29 cellular contexts compared by ENCODE assay signal in the genomic region with DNA sequence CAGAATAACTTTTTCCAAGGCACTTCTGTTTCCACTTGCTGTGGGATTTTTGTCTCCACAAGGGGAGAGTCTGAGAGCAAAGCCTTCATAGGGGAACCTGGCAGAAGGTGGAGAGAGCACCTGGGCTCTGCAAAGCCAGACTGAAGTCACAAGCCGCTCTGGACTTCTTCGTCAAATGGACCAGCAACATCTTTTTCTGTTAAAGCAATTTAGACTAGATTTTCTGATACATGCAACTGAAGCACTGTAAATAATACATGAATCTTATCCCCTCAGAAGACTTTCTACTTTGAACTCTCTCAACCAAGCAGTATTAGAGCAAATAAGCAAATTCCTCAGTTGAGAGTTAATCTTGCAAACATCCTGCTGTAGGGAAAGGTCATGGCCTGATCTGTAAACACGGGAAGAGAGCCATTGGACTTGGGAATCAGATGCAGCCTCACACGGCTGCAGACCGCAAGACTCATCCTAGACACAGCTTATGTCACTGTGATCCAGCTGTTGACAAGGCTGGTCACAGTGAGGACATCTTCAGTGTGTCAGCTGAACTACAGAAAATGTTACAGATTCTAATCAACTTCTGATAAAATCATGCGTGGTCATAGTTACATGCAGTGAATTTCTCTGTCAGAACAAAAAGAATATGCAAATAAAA. TPM values are rescaled to one million over a fixed set of nuclear protein-coding genes. Genes with fewer than 3 reads are reported as not detected.
A peak's percentile ranks its signal among the peaks of the same experiment; 100 is the strongest.
DNase-seq lines count a peak whose midpoint lies in the region; ATAC-seq, FAIRE-seq and TF ChIP-seq lines count a peak whose summit lies in the region.
"Had no signal": no experiment of that assay in that cellular context is flagged by ENCODE, and none has a peak within 500 bp of the region (broad histone marks: within the 10 kb centered on the region; RNA-seq: fewer than 3 reads in every experiment).

No MANE protein-coding gene starts in this region.

- H3K4me3 ChIP-seq in WERI-Rb-1 (ENCODE audit: low read depth, low read length), result no peak overlapping the region
- H3K4me3 ChIP-seq: dorsolateral prefrontal cortex, gastroesophageal sphincter, smooth muscle cell, transverse colon had no signal

- peaks cover 30% of the 10 kb centered on the region for H3K9me3 Mint-ChIP-seq in WTC11
- peaks cover 9% of the 10 kb centered on the region for H3K9me3 Mint-ChIP-seq in progenitor cell of endocrine pancreas (ENCODE audit: low read depth)
- peaks cover 20% of the 10 kb centered on the region for H3K9me3 Mint-ChIP-seq in activated CD4-positive, alpha-beta memory T cell treated with anti-CD3 and anti-CD28 coated beads for 36 hours

- FAIRE-seq in islet of Langerhans (lab: Jason Lieb, UNC), result peak; percentile 41
- FAIRE-seq: G401.6 had no signal

- POLR2A ChIA-PET in WTC11 (lab: Charles Lee), result no interaction called here
- POLR2A ChIA-PET in activated CD4-positive, alpha-beta memory T cell treated with anti-CD3 and anti-CD28 coated beads for 36 hours (lab: Charles Lee), result no interaction called here

- H3K27me3 ChIP-seq in WERI-Rb-1 (ENCODE audit: insufficient read depth, low read depth, severe bottlenecking), result no peaks in the 10 kb centered on the region
- H3K27me3 ChIP-seq: dorsolateral prefrontal cortex, gastroesophageal sphincter, transverse colon had no signal

- CTCF ChIA-PET in WTC11 (lab: Charles Lee), result interaction anchor here (0.8 kb wide), 1 partner anchor 14 kb away, joined by 3 read pairs; no protein-coding TSS in a partner anchor
- CTCF ChIA-PET in activated CD4-positive, alpha-beta memory T cell treated with anti-CD3 and anti-CD28 coated beads for 36 hours (lab: Charles Lee), result interaction anchor here (2.1 kb wide), 1 partner anchor 14 kb away, joined by 9 read pairs; no protein-coding TSS in a partner anchor

- H3K9me3 ChIP-seq in WERI-Rb-1 (ENCODE audit: severe bottlenecking), result peaks cover 10% of the 10 kb centered on the region
- H3K9me3 ChIP-seq: gastroesophageal sphincter had no signal

- H3K27ac ChIP-seq in WERI-Rb-1, result no peak overlapping the region
- H3K27ac ChIP-seq: gastroesophageal sphincter had no signal

- DNase-seq in HT-29 (ENCODE audit: low spot score), result peak; percentile 16
- DNase-seq in WTC11 (ENCODE audit: low spot score), result no peak
- no peak for DNase-seq in progenitor cell of endocrine pancreas (ENCODE audit: low spot score, unreplicated experiment)
- no peak for DNase-seq in activated CD4-positive, alpha-beta memory T cell treated with anti-CD3 and anti-CD28 coated beads for 36 hours
- DNase-seq in WERI-Rb-1, result no peak
- DNase-seq in left cardiac atrium, result no peak
- DNase-seq in A172 (ENCODE audit: low spot score), result no peak
- DNase-seq: activated CD4-positive, alpha-beta T cell treated with anti-CD3 and anti-CD28 coated beads, Interleukin-2, amount 50 U/mL, for 4 hours; activated T-cell treated with anti-CD3 and anti-CD28 coated beads for 4 hours; amniotic stem cell; dorsolateral prefrontal cortex; KBM-7; left colon; NCI-H1694; NCI-H2171 treated with DMSO at 0.1 percent for 48 hours; NCI-H774; OCI-M1; SHP77 treated with DMSO at 0.1 percent for 48 hours; stimulated activated CD4-positive, alpha-beta T cell treated with anti-CD3 and anti-CD28 coated beads, Interleukin-2, amount 100 ng/mL, for 48 hours; stimulated activated naive CD8-positive, alpha-beta T cell treated with anti-CD3 and anti-CD28 coated beads, Interleukin-15, Interleukin-2, amounts not matched to agents 100 U/mL and 50 U/mL, for 24 hours; T-helper 1 cell; transverse colon had no signal

- H3K27ac Mint-ChIP-seq in WTC11 (no peak overlapping the region), progenitor cell of endocrine pancreas (peak overlapping the region; percentile 90)
- H3K27ac Mint-ChIP-seq in activated CD4-positive, alpha-beta memory T cell treated with anti-CD3 and anti-CD28 coated beads for 36 hours, result no peak overlapping the region

- peaks cover 8% of the 10 kb centered on the region for H3K36me3 ChIP-seq in WERI-Rb-1
- H3K36me3 ChIP-seq: transverse colon had no signal

- TF ChIP-seq CTCF in WTC11 (IDR thresholded peaks at IDR 0.05) (no peak), progenitor cell of endocrine pancreas (IDR thresholded peaks at IDR 0.05; ENCODE audit: unreplicated experiment) (no peak), WERI-Rb-1 (IDR thresholded peaks at IDR 0.05; ENCODE audit: low read depth, low read length) (no peak)

- H3K4me1 Mint-ChIP-seq in WTC11 (peaks cover 14% of the 10 kb centered on the region), progenitor cell of endocrine pancreas (ENCODE audit: low read depth) (peaks cover 39% of the 10 kb centered on the region)
- peaks cover 9% of the 10 kb centered on the region for H3K4me1 Mint-ChIP-seq in activated CD4-positive, alpha-beta memory T cell treated with anti-CD3 and anti-CD28 coated beads for 36 hours (ENCODE audit: low read depth)

- intact Hi-C loops in activated CD4-positive, alpha-beta memory T cell treated with anti-CD3 and anti-CD28 coated beads for 36 hours (cut with micrococcal nuclease), result no loop called here
- intact Hi-C loops in left cardiac atrium (cut with DNase I), result no loop called here

- H3K4me3 Mint-ChIP-seq in WTC11 (no peak overlapping the region), progenitor cell of endocrine pancreas (ENCODE audit: low read depth) (peak overlapping the region; percentile 54)
- H3K4me3 Mint-ChIP-seq in activated CD4-positive, alpha-beta memory T cell treated with anti-CD3 and anti-CD28 coated beads for 36 hours, result no peak overlapping the region
- H3K4me3 Mint-ChIP-seq: neural crest cell had no signal

- ATAC-seq in WTC11, result no peak
- ATAC-seq in left cardiac atrium, result no peak
- ATAC-seq: gastroesophageal sphincter; left colon; stimulated activated naive CD8-positive, alpha-beta T cell treated with anti-CD3 and anti-CD28 coated beads, Interleukin-15, Interleukin-2, amounts not matched to agents 100 U/mL and 50 U/mL, for 24 hours had no signal

- H3K36me3 Mint-ChIP-seq in WTC11, result peaks cover 50% of the 10 kb centered on the region
- H3K36me3 Mint-ChIP-seq in progenitor cell of endocrine pancreas (ENCODE audit: insufficient read depth), result peaks cover 15% of the 10 kb centered on the region
- peaks cover 23% of the 10 kb centered on the region for H3K36me3 Mint-ChIP-seq in activated CD4-positive, alpha-beta memory T cell treated with anti-CD3 and anti-CD28 coated beads for 36 hours

- peaks cover 22% of the 10 kb centered on the region for H3K27me3 Mint-ChIP-seq in WTC11 (ENCODE audit: low read depth)
- no peaks in the 10 kb centered on the region for H3K27me3 Mint-ChIP-seq in progenitor cell of endocrine pancreas
- no peaks in the 10 kb centered on the region for H3K27me3 Mint-ChIP-seq in activated CD4-positive, alpha-beta memory T cell treated with anti-CD3 and anti-CD28 coated beads for 36 hours

TF ChIP-seq in WTC11, 78 proteins besides CTCF, POLR2A, EP300 and RAD21:
- TF ChIP-seq GABPB1 (CRISPR knock-in tag; IDR thresholded peaks at IDR 0.05) (peak; percentile 89), FOXP1 (CRISPR knock-in tag; IDR thresholded peaks at IDR 0.05; ENCODE audit: borderline replicate concordance) (no peak), NFYB (CRISPR knock-in tag; conservative IDR thresholded peaks at IDR 0.05; ENCODE audit: low read depth) (no peak), NR3C1 (CRISPR knock-in tag; conservative IDR thresholded peaks at IDR 0.05; ENCODE audit: low read depth) (no peak), ZBTB21 (CRISPR knock-in tag; IDR thresholded peaks at IDR 0.05; ENCODE audit: borderline replicate concordance) (no peak)
- TF ChIP-seq, protein P1, sequence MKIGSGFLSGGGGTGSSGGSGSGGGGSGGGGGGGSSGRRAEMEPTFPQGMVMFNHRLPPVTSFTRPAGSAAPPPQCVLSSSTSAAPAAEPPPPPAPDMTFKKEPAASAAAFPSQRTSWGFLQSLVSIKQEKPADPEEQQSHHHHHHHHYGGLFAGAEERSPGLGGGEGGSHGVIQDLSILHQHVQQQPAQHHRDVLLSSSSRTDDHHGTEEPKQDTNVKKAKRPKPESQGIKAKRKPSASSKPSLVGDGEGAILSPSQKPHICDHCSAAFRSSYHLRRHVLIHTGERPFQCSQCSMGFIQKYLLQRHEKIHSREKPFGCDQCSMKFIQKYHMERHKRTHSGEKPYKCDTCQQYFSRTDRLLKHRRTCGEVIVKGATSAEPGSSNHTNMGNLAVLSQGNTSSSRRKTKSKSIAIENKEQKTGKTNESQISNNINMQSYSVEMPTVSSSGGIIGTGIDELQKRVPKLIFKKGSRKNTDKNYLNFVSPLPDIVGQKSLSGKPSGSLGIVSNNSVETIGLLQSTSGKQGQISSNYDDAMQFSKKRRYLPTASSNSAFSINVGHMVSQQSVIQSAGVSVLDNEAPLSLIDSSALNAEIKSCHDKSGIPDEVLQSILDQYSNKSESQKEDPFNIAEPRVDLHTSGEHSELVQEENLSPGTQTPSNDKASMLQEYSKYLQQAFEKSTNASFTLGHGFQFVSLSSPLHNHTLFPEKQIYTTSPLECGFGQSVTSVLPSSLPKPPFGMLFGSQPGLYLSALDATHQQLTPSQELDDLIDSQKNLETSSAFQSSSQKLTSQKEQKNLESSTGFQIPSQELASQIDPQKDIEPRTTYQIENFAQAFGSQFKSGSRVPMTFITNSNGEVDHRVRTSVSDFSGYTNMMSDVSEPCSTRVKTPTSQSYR (CRISPR knock-in tag; IDR thresholded peaks at IDR 0.05), result no peak

RNA-seq across cellular contexts. Expression of gene SH3YL1, which starts 3.2 kb away (rescaled TPM):
- 33.6 and 36.9 TPM in 2 replicates for total RNA-seq in HT-29 (2014; rRNA removed; shearing (Covaris generic))
- total RNA-seq in WTC11 (2021), result 26.4 to 34.4 TPM (median 31.3 TPM) in 3 replicates
- 120 and 129 TPM in 2 replicates for total RNA-seq in progenitor cell of endocrine pancreas
- total RNA-seq in activated CD4-positive, alpha-beta memory T cell treated with anti-CD3 and anti-CD28 coated beads for 36 hours, result 10 to 100 TPM; 21.6 to 23.5 TPM
- total RNA-seq in left cardiac atrium, result 10 to 100 TPM; 13.8 to 14.0 TPM
- 21.4 and 22.5 TPM in 2 replicates for total RNA-seq in A172 (2014; rRNA removed; shearing (Covaris generic))

RNA-seq across cellular contexts. Expression of gene ACP1, which starts 4.1 kb away (rescaled TPM):
- total RNA-seq in HT-29 (2014; rRNA removed; shearing (Covaris generic)), result 114 and 136 TPM in 2 replicates
- total RNA-seq in WTC11 (2021), result 145 to 150 TPM (median 146 TPM) in 3 replicates
- total RNA-seq in progenitor cell of endocrine pancreas, result 111 and 118 TPM in 2 replicates
- 100 to 1,000 TPM; 121 to 127 TPM for total RNA-seq in activated CD4-positive, alpha-beta memory T cell treated with anti-CD3 and anti-CD28 coated beads for 36 hours
- 10 to 100 TPM; 53.3 to 61.7 TPM for total RNA-seq in left cardiac atrium
- total RNA-seq in A172 (2014; rRNA removed; shearing (Covaris generic)), result 186 and 248 TPM in 2 replicates

RNA-seq across cellular contexts. Expression of gene ALKAL2, which starts 27.3 kb away (rescaled TPM):
- not detected in 2 replicates for total RNA-seq in HT-29 (2014; rRNA removed; shearing (Covaris generic))
- total RNA-seq in WTC11 (2021), result 3.5 to 5.2 TPM (median 4.3 TPM) in 3 replicates
- 0.22 and 0.42 TPM in 2 replicates for total RNA-seq in progenitor cell of endocrine pancreas
- not detected for total RNA-seq in activated CD4-positive, alpha-beta memory T cell treated with anti-CD3 and anti-CD28 coated beads for 36 hours
- under 1 TPM; 0.68 to 0.80 TPM for total RNA-seq in left cardiac atrium
- total RNA-seq in A172 (2014; rRNA removed; shearing (Covaris generic)), result not detected in 2 replicates
- total RNA-seq: mononuclear cell, pulmonary artery endothelial cell had no signal
